1 cellular context compared by ENCODE assay signal in the genomic region with DNA sequence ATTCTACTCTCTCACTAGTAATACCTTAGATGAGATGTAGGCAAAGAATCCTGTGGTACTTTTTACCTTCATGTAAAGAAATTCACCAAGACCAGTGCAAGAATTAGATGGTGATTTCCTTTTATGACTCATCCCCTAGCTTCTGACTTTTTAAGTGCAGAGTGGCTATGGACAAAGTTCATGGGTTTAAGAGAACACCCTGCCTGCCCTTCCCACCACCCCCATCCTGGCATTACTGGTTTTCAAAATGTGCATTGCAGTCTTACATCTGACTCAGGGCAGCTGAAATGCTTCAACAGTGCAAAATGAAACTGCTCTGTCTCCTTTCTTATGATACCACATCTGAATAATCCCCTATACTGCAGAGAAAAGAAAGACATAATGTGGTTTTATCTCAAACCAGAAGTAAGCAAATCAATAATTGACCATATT.
TF ChIP-seq lines count a peak whose summit lies in the region.

No MANE protein-coding gene starts in this region.

TF ChIP-seq in WTC11, 78 proteins besides CTCF, POLR2A, EP300 and RAD21 (continued from another document):
- TF ChIP-seq, protein P1, sequence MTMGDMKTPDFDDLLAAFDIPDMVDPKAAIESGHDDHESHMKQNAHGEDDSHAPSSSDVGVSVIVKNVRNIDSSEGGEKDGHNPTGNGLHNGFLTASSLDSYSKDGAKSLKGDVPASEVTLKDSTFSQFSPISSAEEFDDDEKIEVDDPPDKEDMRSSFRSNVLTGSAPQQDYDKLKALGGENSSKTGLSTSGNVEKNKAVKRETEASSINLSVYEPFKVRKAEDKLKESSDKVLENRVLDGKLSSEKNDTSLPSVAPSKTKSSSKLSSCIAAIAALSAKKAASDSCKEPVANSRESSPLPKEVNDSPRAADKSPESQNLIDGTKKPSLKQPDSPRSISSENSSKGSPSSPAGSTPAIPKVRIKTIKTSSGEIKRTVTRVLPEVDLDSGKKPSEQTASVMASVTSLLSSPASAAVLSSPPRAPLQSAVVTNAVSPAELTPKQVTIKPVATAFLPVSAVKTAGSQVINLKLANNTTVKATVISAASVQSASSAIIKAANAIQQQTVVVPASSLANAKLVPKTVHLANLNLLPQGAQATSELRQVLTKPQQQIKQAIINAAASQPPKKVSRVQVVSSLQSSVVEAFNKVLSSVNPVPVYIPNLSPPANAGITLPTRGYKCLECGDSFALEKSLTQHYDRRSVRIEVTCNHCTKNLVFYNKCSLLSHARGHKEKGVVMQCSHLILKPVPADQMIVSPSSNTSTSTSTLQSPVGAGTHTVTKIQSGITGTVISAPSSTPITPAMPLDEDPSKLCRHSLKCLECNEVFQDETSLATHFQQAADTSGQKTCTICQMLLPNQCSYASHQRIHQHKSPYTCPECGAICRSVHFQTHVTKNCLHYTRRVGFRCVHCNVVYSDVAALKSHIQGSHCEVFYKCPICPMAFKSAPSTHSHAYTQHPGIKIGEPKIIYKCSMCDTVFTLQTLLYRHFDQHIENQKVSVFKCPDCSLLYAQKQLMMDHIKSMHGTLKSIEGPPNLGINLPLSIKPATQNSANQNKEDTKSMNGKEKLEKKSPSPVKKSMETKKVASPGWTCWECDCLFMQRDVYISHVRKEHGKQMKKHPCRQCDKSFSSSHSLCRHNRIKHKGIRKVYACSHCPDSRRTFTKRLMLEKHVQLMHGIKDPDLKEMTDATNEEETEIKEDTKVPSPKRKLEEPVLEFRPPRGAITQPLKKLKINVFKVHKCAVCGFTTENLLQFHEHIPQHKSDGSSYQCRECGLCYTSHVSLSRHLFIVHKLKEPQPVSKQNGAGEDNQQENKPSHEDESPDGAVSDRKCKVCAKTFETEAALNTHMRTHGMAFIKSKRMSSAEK (CRISPR knock-in tag; IDR thresholded peaks at IDR 0.05; ENCODE audit: borderline replicate concordance): no peak
- TF ChIP-seq, protein P2, sequence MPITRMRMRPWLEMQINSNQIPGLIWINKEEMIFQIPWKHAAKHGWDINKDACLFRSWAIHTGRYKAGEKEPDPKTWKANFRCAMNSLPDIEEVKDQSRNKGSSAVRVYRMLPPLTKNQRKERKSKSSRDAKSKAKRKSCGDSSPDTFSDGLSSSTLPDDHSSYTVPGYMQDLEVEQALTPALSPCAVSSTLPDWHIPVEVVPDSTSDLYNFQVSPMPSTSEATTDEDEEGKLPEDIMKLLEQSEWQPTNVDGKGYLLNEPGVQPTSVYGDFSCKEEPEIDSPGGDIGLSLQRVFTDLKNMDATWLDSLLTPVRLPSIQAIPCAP (CRISPR knock-in tag; IDR thresholded peaks at IDR 0.05): no peak
